In genomic region chr10:62185914-62186692, GRCh38 we compare ENCODE assay signal across 13 cellular contexts.
A peak's percentile ranks its signal among the peaks of the same experiment; 100 is the strongest.
DNase-seq lines count a peak whose midpoint lies in the region; ATAC-seq, FAIRE-seq and TF ChIP-seq lines count a peak whose summit lies in the region.
"Had no signal": no experiment of that assay in that cellular context is flagged by ENCODE, and none has a peak within 500 bp of the region (broad histone marks: within the 10 kb centered on the region; RNA-seq: fewer than 3 reads in every experiment).

No MANE protein-coding gene starts in this region.

- H3K4me2 ChIP-seq in HepG2 (ENCODE audit: low read depth, low read length): no peak overlapping the region

- H2AFZ ChIP-seq in HepG2 (ENCODE audit: low read length): no peak overlapping the region

- peak overlapping the region; percentile 100 for H3K27ac Mint-ChIP-seq in activated T-cell treated with anti-CD3 and anti-CD28 coated beads, Interleukin-2, amount 50 U/mL, for 24 hours
- H3K27ac Mint-ChIP-seq in central memory CD8-positive, alpha-beta T cell (ENCODE audit: low read depth): peak overlapping the region; percentile 39
- H3K27ac Mint-ChIP-seq in stimulated activated naive CD8-positive, alpha-beta T cell treated with anti-CD3 and anti-CD28 coated beads, Interleukin-15, Interleukin-2, amounts not matched to agents 100 ng/mL and 50 ng/mL, for 24 hours: peak overlapping the region; percentile 99

- CTCF ChIA-PET in HepG2 (lab: Yijun Ruan, JAX; ENCODE audit: low intra/inter-chr PET ratio, low total read pairs): no interaction called here

- TF ChIP-seq CTCF in HepG2 (CRISPR knock-in tag; IDR thresholded peaks at IDR 0.05): no peak

- no peak for ATAC-seq in central memory CD8-positive, alpha-beta T cell (replicated peaks; ENCODE audit: extremely low read depth, poor library complexity, severe bottlenecking)
- no peak for ATAC-seq in HepG2

- no peak overlapping the region for H3K4me3 ChIP-seq in HepG2 (replicated peaks in 1 of 3; ENCODE audit: insufficient read depth in 1 of 3, low read depth in 2 of 3, low read length in 3 of 3)
- H3K4me3 ChIP-seq: esophagus muscularis mucosa, skin epidermis had no signal

- POLR2A ChIA-PET in HepG2 (lab: Yijun Ruan, JAX): no interaction called here

- no peaks in the 10 kb centered on the region for H3K27me3 ChIP-seq in HepG2 (ENCODE audit: control insufficient read depth in 1 of 2, insufficient read depth in 2 of 2, low read length in 2 of 2)
- H3K27me3 ChIP-seq: esophagus muscularis mucosa had no signal

- peak; percentile 68 for DNase-seq in activated T-cell treated with anti-CD3 and anti-CD28 coated beads, Interleukin-2, amount 50 U/mL, for 24 hours
- no peak for DNase-seq in activated T-cell treated with anti-CD3 and anti-CD28 coated beads, Interleukin-2, amount 50 U/mL, for 1 hour
- peak; percentile 54 to 65 for DNase-seq in activated CD4-positive, alpha-beta T cell treated with anti-CD3 and anti-CD28 coated beads, Interleukin-2, amount 50 U/mL, for 48 hours
- no peak for DNase-seq in central memory CD8-positive, alpha-beta T cell (ENCODE audit: low spot score in 2 of 2)
- DNase-seq in NCI-H1436 (lab: John Stamatoyannopoulos, UW): no peak
- no peak for DNase-seq in frontal cortex (ENCODE audit: low spot score in 2 of 2)
- no peak for DNase-seq in HepG2 (ENCODE audit: low spot score)
- DNase-seq: cerebellar nuclear complex, NCI-H446 treated with DMSO at 0.1 percent for 48 hours had no signal

- H3K36me3 ChIP-seq in HepG2 (replicated peaks in 1 of 2; ENCODE audit: control insufficient read depth in 1 of 2, insufficient read depth in 2 of 2, low read length in 2 of 2): no peaks in the 10 kb centered on the region
- H3K36me3 ChIP-seq: esophagus muscularis mucosa had no signal

- no peak for TF ChIP-seq POLR2A in HepG2 (IDR thresholded peaks at IDR 0.05; ENCODE audit: insufficient read depth in 1 of 2, low read depth in 2 of 2, low read length in 2 of 2)

- peaks cover 9% of the 10 kb centered on the region for H3K9me3 Mint-ChIP-seq in activated T-cell treated with anti-CD3 and anti-CD28 coated beads, Interleukin-2, amount 50 U/mL, for 24 hours
- no peaks in the 10 kb centered on the region for H3K9me3 Mint-ChIP-seq in central memory CD8-positive, alpha-beta T cell
- H3K9me3 Mint-ChIP-seq in stimulated activated naive CD8-positive, alpha-beta T cell treated with anti-CD3 and anti-CD28 coated beads, Interleukin-15, Interleukin-2, amounts not matched to agents 100 ng/mL and 50 ng/mL, for 24 hours: peaks cover 13% of the 10 kb centered on the region

- intact Hi-C loops in HepG2 (cut with micrococcal nuclease; ENCODE audit: unreplicated experiment): loop anchor here (2.0 kb wide), 1 partner anchor 91 kb away; no protein-coding TSS in a partner anchor

- 96% methylated on average over 11 of the region's 11 CpGs for WGBS in HepG2 (ENCODE audit: low lambda C conversion rate)

- H4K20me1 ChIP-seq in HepG2 (ENCODE audit: insufficient read depth, low read length): no peaks in the 10 kb centered on the region

- peak overlapping the region; percentile 59 for H3K4me3 Mint-ChIP-seq in activated T-cell treated with anti-CD3 and anti-CD28 coated beads, Interleukin-2, amount 50 U/mL, for 24 hours
- H3K4me3 Mint-ChIP-seq in central memory CD8-positive, alpha-beta T cell: peak overlapping the region; percentile 40
- peak overlapping the region; percentile 63 for H3K4me3 Mint-ChIP-seq in stimulated activated naive CD8-positive, alpha-beta T cell treated with anti-CD3 and anti-CD28 coated beads, Interleukin-15, Interleukin-2, amounts not matched to agents 100 ng/mL and 50 ng/mL, for 24 hours

- peaks cover 82% of the 10 kb centered on the region for H3K4me1 Mint-ChIP-seq in activated T-cell treated with anti-CD3 and anti-CD28 coated beads, Interleukin-2, amount 50 U/mL, for 24 hours (ENCODE audit: low read depth)
- H3K4me1 Mint-ChIP-seq in central memory CD8-positive, alpha-beta T cell: peaks cover 26% of the 10 kb centered on the region
- H3K4me1 Mint-ChIP-seq in stimulated activated naive CD8-positive, alpha-beta T cell treated with anti-CD3 and anti-CD28 coated beads, Interleukin-15, Interleukin-2, amounts not matched to agents 100 ng/mL and 50 ng/mL, for 24 hours (ENCODE audit: low read depth): peaks cover 86% of the 10 kb centered on the region

- peaks cover 5% of the 10 kb centered on the region for H3K9me3 ChIP-seq in HepG2 (ENCODE audit: low read length)
- H3K9me3 ChIP-seq: esophagus muscularis mucosa had no signal

- peaks cover 45% of the 10 kb centered on the region for H3K36me3 Mint-ChIP-seq in activated T-cell treated with anti-CD3 and anti-CD28 coated beads, Interleukin-2, amount 50 U/mL, for 24 hours (ENCODE audit: low read depth)
- peaks cover 2% of the 10 kb centered on the region for H3K36me3 Mint-ChIP-seq in central memory CD8-positive, alpha-beta T cell (ENCODE audit: insufficient read depth)
- H3K36me3 Mint-ChIP-seq in stimulated activated naive CD8-positive, alpha-beta T cell treated with anti-CD3 and anti-CD28 coated beads, Interleukin-15, Interleukin-2, amounts not matched to agents 100 ng/mL and 50 ng/mL, for 24 hours (ENCODE audit: low read depth): peaks cover 15% of the 10 kb centered on the region

- no peaks in the 10 kb centered on the region for H3K79me2 ChIP-seq in HepG2 (ENCODE audit: insufficient read depth, low read length)

- H3K27ac ChIP-seq in HepG2 (ENCODE audit: extremely low read length, insufficient read depth, low read length): no peak overlapping the region
- H3K27ac ChIP-seq: esophagus muscularis mucosa had no signal

- BruUV-seq in HepG2 (replicated peaks; lab: Mats Ljungman, UMichigan): no TSS peak

- in situ Hi-C loops in HepG2 (cut with HindIII; ENCODE audit: extremely low pct_ligation_motif_present, low pct_unique_long_range_greater_than_20kb): no loop called here

- H3K9ac ChIP-seq in HepG2 (ENCODE audit: insufficient read depth, low read depth, low read length): no peak overlapping the region

- no peak for TF ChIP-seq RAD21 in HepG2 (CRISPR knock-in tag; IDR thresholded peaks at IDR 0.05)

- H3K4me1 ChIP-seq in HepG2 (ENCODE audit: insufficient read depth, low read length): peaks cover 15% of the 10 kb centered on the region
- H3K4me1 ChIP-seq: esophagus muscularis mucosa had no signal

- TF ChIP-seq EP300 in HepG2 (IDR thresholded peaks at IDR 0.05; ENCODE audit: low read depth in 2 of 2, low read length in 2 of 2) (no peak), HepG2 (CRISPR knock-in tag; IDR thresholded peaks at IDR 0.05; ENCODE audit: borderline replicate concordance) (no peak)

- H3K27me3 Mint-ChIP-seq in activated T-cell treated with anti-CD3 and anti-CD28 coated beads, Interleukin-2, amount 50 U/mL, for 24 hours: no peaks in the 10 kb centered on the region
- no peaks in the 10 kb centered on the region for H3K27me3 Mint-ChIP-seq in central memory CD8-positive, alpha-beta T cell
- no peaks in the 10 kb centered on the region for H3K27me3 Mint-ChIP-seq in stimulated activated naive CD8-positive, alpha-beta T cell treated with anti-CD3 and anti-CD28 coated beads, Interleukin-15, Interleukin-2, amounts not matched to agents 100 ng/mL and 50 ng/mL, for 24 hours

- FAIRE-seq in frontal cortex (lab: Jason Lieb, UNC) (no peak), HepG2 (lab: Jason Lieb, UNC) (no peak)
- FAIRE-seq: H54 had no signal

TF ChIP-seq in HepG2, 621 proteins besides CTCF, POLR2A, EP300 and RAD21:
- TF ChIP-seq SOX6 (IDR thresholded peaks at IDR 0.05) (no peak), SOX6 (CRISPR knock-in tag; IDR thresholded peaks at IDR 0.05) (no peak), GATA4 (IDR thresholded peaks at IDR 0.05; ENCODE audit: borderline replicate concordance, low read depth) (no peak), RORA (CRISPR knock-in tag; IDR thresholded peaks at IDR 0.05) (no peak), TEF (CRISPR knock-in tag; IDR thresholded peaks at IDR 0.05) (no peak), NFIC (IDR thresholded peaks at IDR 0.05; ENCODE audit: low read length) (no peak), RCOR2 (CRISPR knock-in tag; IDR thresholded peaks at IDR 0.05) (no peak), CHCHD3 (CRISPR knock-in tag; IDR thresholded peaks at IDR 0.05) (no peak), ZNF12 (CRISPR knock-in tag; IDR thresholded peaks at IDR 0.05) (no peak)
TF ChIP-seq in HepG2: peak in this region for 0.

Comparison
In these comparisons a context has a peak if more than half of its experiments do, and no peak if none do; other contexts are left out.
1. DNase-seq: peak in activated T-cell treated with anti-CD3 and anti-CD28 coated beads, Interleukin-2, amount 50 U/mL, for 24 hours (single experiment) and activated CD4-positive, alpha-beta T cell treated with anti-CD3 and anti-CD28 coated beads, Interleukin-2, amount 50 U/mL, for 48 hours (2 of 2); none in activated T-cell treated with anti-CD3 and anti-CD28 coated beads, Interleukin-2, amount 50 U/mL, for 1 hour (single experiment), central memory CD8-positive, alpha-beta T cell (0 of 2), NCI-H1436 (single experiment), frontal cortex (0 of 2) and HepG2 (single experiment).
2. H3K27ac Mint-ChIP-seq: peak in every context shown above with its lines; median percentile 100 in activated T-cell treated with anti-CD3 and anti-CD28 coated beads, Interleukin-2, amount 50 U/mL, for 24 hours; 99 in stimulated activated naive CD8-positive, alpha-beta T cell treated with anti-CD3 and anti-CD28 coated beads, Interleukin-15, Interleukin-2, amounts not matched to agents 100 ng/mL and 50 ng/mL, for 24 hours; 39 in central memory CD8-positive, alpha-beta T cell.
3. Peak in every context shown above with its lines, with median percentiles within 50 percentile points of each other: H3K4me3 Mint-ChIP-seq.